ENCODE assay signal across 8 cellular contexts in genomic region chr11:47415949-47416472, GRCh38. TPM values are rescaled to one million over a fixed set of nuclear protein-coding genes. Genes with fewer than 3 reads are reported as not detected.
DNase-seq lines count a peak whose midpoint lies in the region; ATAC-seq and TF ChIP-seq lines count a peak whose summit lies in the region.

No MANE protein-coding gene starts in this region.

- H3K27ac ChIP-seq in IMR-90 (ENCODE audit: insufficient read depth, low read length) (peak overlapping the region; percentile 99), mesenchymal stem cell (ENCODE audit: low read length, poor library complexity, severe bottlenecking) (peak overlapping the region; percentile 94)

- H4K91ac ChIP-seq in IMR-90 (ENCODE audit: insufficient read depth, low read depth, low read length) (peak overlapping the region; percentile 91), mesenchymal stem cell (ENCODE audit: low read length) (peak overlapping the region; percentile 73)

- H4K8ac ChIP-seq in IMR-90 (ENCODE audit: low read depth in 2 of 2, low read length in 2 of 2) (peak overlapping the region; percentile 37 to 93; a peak in 3 of 4 replicates), mesenchymal stem cell (ENCODE audit: low read length) (peak overlapping the region; percentile 85)

- H3K18ac ChIP-seq in IMR-90 (ENCODE audit: low read depth, low read length) (peak overlapping the region; percentile 72), mesenchymal stem cell (ENCODE audit: low read depth in 1 of 2, low read length in 2 of 2) (peak overlapping the region; percentile 59 to 87)

- POLR2A ChIA-PET in IMR-90 (lab: Charles Lee; ENCODE audit: unreplicated experiment): interaction anchor here (0.6 kb wide), 1 partner anchor 11 kb away, joined by 3 read pairs; no protein-coding TSS in a partner anchor

- H2BK15ac ChIP-seq in IMR-90 (ENCODE audit: low read depth, low read length) (peak overlapping the region; percentile 60; the same call in 2 of the 3 replicates), mesenchymal stem cell (ENCODE audit: low read depth, poor library complexity, severe bottlenecking) (peak overlapping the region; percentile 45)

- no peak for TF ChIP-seq RAD21 in IMR-90 (IDR thresholded peaks at IDR 0.05; ENCODE audit: low read length)

- peaks cover 17% of the 10 kb centered on the region; the same call in 1 of the 2 replicates for H4K20me1 ChIP-seq in IMR-90 (ENCODE audit: insufficient read depth, low read length)

- H2BK120ac ChIP-seq in IMR-90 (ENCODE audit: low read depth, low read length): peak overlapping the region; percentile 93
- peak overlapping the region; percentile 39 for H2BK120ac ChIP-seq in mesenchymal stem cell (ENCODE audit: low read depth, low read length)

- TF ChIP-seq CTCF in IMR-90 (conservative IDR thresholded peaks at IDR 0.05; ENCODE audit: low read depth, low read length): no peak
- no peak for TF ChIP-seq CTCF in choroid plexus epithelial cell (conservative IDR thresholded peaks at IDR 0.05; ENCODE audit: low read depth, low read length)

- H3K9ac ChIP-seq in IMR-90 (ENCODE audit: low read depth, low read length): peak overlapping the region; percentile 57
- peak overlapping the region; percentile 70 for H3K9ac ChIP-seq in mesenchymal stem cell (ENCODE audit: low read length)

- 14% methylated on average over 1 of the region's 13 CpGs; no CpG with 5 or more reads in 1 of the 2 experiments for WGBS in IMR-90 (ENCODE audit: extremely low coverage in 2 of 2, insufficient read length in 1 of 2), 2 experiments
- WGBS in mesenchymal stem cell: 41% methylated on average over 6 of the region's 13 CpGs

- H2AK5ac ChIP-seq in IMR-90 (ENCODE audit: low read depth, low read length) (peak overlapping the region; percentile 99), mesenchymal stem cell (ENCODE audit: low read length, severe bottlenecking) (peak overlapping the region; percentile 91)

- H3K4me2 ChIP-seq in IMR-90 (ENCODE audit: low read depth, low read length) (peak overlapping the region; percentile 9; the same call in 1 of the 2 replicates), mesenchymal stem cell (ENCODE audit: low read length, poor library complexity, severe bottlenecking) (no peak overlapping the region)

- peak overlapping the region; percentile 70 for H3K56ac ChIP-seq in IMR-90 (ENCODE audit: extremely low read depth, insufficient read depth, low read length)

- H3K23ac ChIP-seq in IMR-90 (ENCODE audit: low read depth, low read length) (peak overlapping the region; percentile 82), mesenchymal stem cell (ENCODE audit: low read length in 2 of 2) (no peak overlapping the region)

- H3K9me3 ChIP-seq in IMR-90 (ENCODE audit: control insufficient read depth, insufficient read depth, low read length): no peaks in the 10 kb centered on the region
- H3K9me3 ChIP-seq in mesenchymal stem cell (ENCODE audit: control insufficient read depth, low read length): no peaks in the 10 kb centered on the region

- H2BK5ac ChIP-seq in IMR-90 (ENCODE audit: low read depth, low read length, poor library complexity, severe bottlenecking) (peak overlapping the region; percentile 99), mesenchymal stem cell (ENCODE audit: low read depth, low read length, poor library complexity, severe bottlenecking) (peak overlapping the region; percentile 85)

- peak overlapping the region; percentile 82 for H3K14ac ChIP-seq in IMR-90 (replicated peaks; ENCODE audit: low read depth, low read length)
- no peak overlapping the region for H3K14ac ChIP-seq in mesenchymal stem cell (ENCODE audit: low read length in 2 of 2)

- peak overlapping the region; percentile 85 for H2BK20ac ChIP-seq in IMR-90 (ENCODE audit: low read depth, low read length)

- H2AFZ ChIP-seq in IMR-90 (replicated peaks; ENCODE audit: low read length, poor library complexity) (peak overlapping the region; percentile 16), mesenchymal stem cell (ENCODE audit: low read depth, low read length) (no peak overlapping the region)

- H2AK9ac ChIP-seq in IMR-90 (replicated peaks; ENCODE audit: low read depth, low read length, poor library complexity): peak overlapping the region; percentile 93

- CTCF ChIA-PET in IMR-90 (lab: Yijun Ruan, JAX): interaction anchor here (0.6 to 0.9 kb wide), 2 partner anchors 42 to 202 kb away, joined by 3 read pairs; no protein-coding TSS in a partner anchor

- no peak for TF ChIP-seq POLR2A in IMR-90 (IDR thresholded peaks at IDR 0.05; ENCODE audit: low read depth, low read length)

- H3K27me3 ChIP-seq in IMR-90 (ENCODE audit: control insufficient read depth, insufficient read depth, low read length) (no peaks in the 10 kb centered on the region), mesenchymal stem cell (ENCODE audit: control insufficient read depth in 1 of 2, insufficient read depth in 1 of 2, low read length in 2 of 2) (no peaks in the 10 kb centered on the region)

- peaks cover 27 to 67% of the 10 kb centered on the region in 2 experiments; a peak in 3 of 4 replicates for H3K79me1 ChIP-seq in IMR-90 (ENCODE audit: low read depth in 1 of 2, low read length in 2 of 2)
- peaks cover 22% of the 10 kb centered on the region for H3K79me1 ChIP-seq in mesenchymal stem cell (replicated peaks; ENCODE audit: low read length, poor library complexity, severe bottlenecking)

- BruUV-seq in IMR-90 (replicated peaks; lab: Mats Ljungman, UMichigan): TSS peak; percentile 63

- peak overlapping the region; percentile 80 for H4K5ac ChIP-seq in IMR-90 (ENCODE audit: low read depth, low read length)

- peaks cover 42% of the 10 kb centered on the region for H3K4me1 ChIP-seq in IMR-90 (ENCODE audit: control insufficient read depth, insufficient read depth, low read length)
- peaks cover 41% of the 10 kb centered on the region for H3K4me1 ChIP-seq in mesenchymal stem cell (ENCODE audit: control insufficient read depth, insufficient read depth, low read depth, low read length)

- H2BK12ac ChIP-seq in mesenchymal stem cell (ENCODE audit: low read length in 2 of 2): peak overlapping the region; percentile 38 to 85

- ATAC-seq in IMR-90 (ENCODE audit: low read depth) (peak; percentile 80), HG02798 (IDR thresholded peaks at IDR 0.05; ENCODE audit: poor library complexity, unreplicated experiment) (no peak)

- DNase-seq in A172 (ENCODE audit: low spot score) (peak; percentile 97), IMR-90 (peak; percentile 96), choroid plexus epithelial cell (ENCODE audit: low read depth) (peak; percentile 95), mesenchymal stem cell (peak; percentile 90), ecto neural progenitor cell (ENCODE audit: low spot score) (no peak), NAMALWA (ENCODE audit: low spot score) (no peak), NCI-H2107 (lab: John Stamatoyannopoulos, UW) (no peak)

- H3K36me3 ChIP-seq in IMR-90 (ENCODE audit: control insufficient read depth, insufficient read depth, low read length) (peaks cover 74% of the 10 kb centered on the region), mesenchymal stem cell (ENCODE audit: control insufficient read depth in 1 of 2, insufficient read depth in 2 of 2, low read depth in 1 of 2, low read length in 2 of 2) (peaks cover 76 to 87% of the 10 kb centered on the region in 2 experiments)

- in situ Hi-C loops in IMR-90 (cut with MboI; ENCODE audit: low sequenced_read_pairs): no loop called here

- dilution Hi-C loops in IMR-90 (cut with HindIII; ENCODE audit: low sequenced_read_pairs, unreplicated experiment): no loop called here

- H3K4me3 ChIP-seq in IMR-90 (ENCODE audit: insufficient read depth, low read depth, low read length) (no peak overlapping the region), choroid plexus epithelial cell (ENCODE audit: low read depth, low read length) (no peak overlapping the region), mesenchymal stem cell (ENCODE audit: insufficient read depth in 1 of 2, low read depth in 1 of 2, low read length in 2 of 2) (no peak overlapping the region)

- H3K4ac ChIP-seq in IMR-90 (ENCODE audit: low read depth, low read length) (peak overlapping the region; percentile 94), mesenchymal stem cell (ENCODE audit: low read depth in 1 of 2, low read length in 2 of 2) (peak overlapping the region in 1 of 2 experiments; percentile 88)

- peaks cover 6% of the 10 kb centered on the region; the same call in 1 of the 2 replicates for H3K9me1 ChIP-seq in IMR-90 (ENCODE audit: insufficient read depth, low read length)

- intact Hi-C loops in IMR-90 (cut with micrococcal nuclease): no loop called here

TF ChIP-seq in IMR-90, 13 proteins besides CTCF, POLR2A, EP300 and RAD21 (continues in another document):
- TF ChIP-seq NFE2L2 (IDR thresholded peaks at IDR 0.05; ENCODE audit: low read depth, low read length) (no peak), RFX5 (IDR thresholded peaks at IDR 0.05; ENCODE audit: low read depth, low read length) (no peak), MAZ (IDR thresholded peaks at IDR 0.05; ENCODE audit: borderline replicate concordance, low read depth, low read length) (peak; percentile 93)

RNA-seq across cellular contexts. Expression of gene SLC39A13, which starts 7.6 kb away (rescaled TPM):
- total RNA-seq in A172 (2014; rRNA removed; shearing (Covaris generic)): 103 and 108 TPM in 2 replicates
- total RNA-seq in IMR-90 (2012; rRNA removed): 29.2 and 32.4 TPM in 2 replicates
- polyA plus RNA-seq in IMR-90 (2012; rRNA removed): 144 and 164 TPM in 2 replicates
- polyA plus RNA-seq in IMR-90 (2012; cell fraction: cytosol; rRNA removed): 96.1 and 190 TPM in 2 replicates
- 451 and 1,131 TPM in 2 replicates for polyA plus RNA-seq in IMR-90 (2012; cell fraction: nucleus; rRNA removed; ENCODE audit: low replicate concordance)
- polyA plus RNA-seq in mesenchymal stem cell (2013, experiment 1 of 2): 89.2 TPM
- polyA plus RNA-seq in mesenchymal stem cell (2013, experiment 2 of 2): 88.7 TPM

RNA-seq across cellular contexts. Expression of gene PSMC3, which starts 10.2 kb away (rescaled TPM):
- 435 and 665 TPM in 2 replicates for total RNA-seq in A172 (2014; rRNA removed; shearing (Covaris generic))
- total RNA-seq in IMR-90 (2012; rRNA removed): 238 and 484 TPM in 2 replicates
- 253 TPM in 2 replicates for polyA plus RNA-seq in IMR-90 (2012; rRNA removed)
- 146 and 163 TPM in 2 replicates for polyA plus RNA-seq in IMR-90 (2012; cell fraction: cytosol; rRNA removed)
- 79.5 and 128 TPM in 2 replicates for polyA plus RNA-seq in IMR-90 (2012; cell fraction: nucleus; rRNA removed; ENCODE audit: low replicate concordance)
- polyA plus RNA-seq in mesenchymal stem cell (2013, experiment 1 of 2): 95.6 TPM
- polyA plus RNA-seq in mesenchymal stem cell (2013, experiment 2 of 2): 95.8 TPM

RNA-seq across cellular contexts. Expression of gene RAPSN, which starts 32.9 kb away (rescaled TPM):
- total RNA-seq in A172 (2014; rRNA removed; shearing (Covaris generic)): not detected in 2 replicates
- not detected in 2 replicates for total RNA-seq in IMR-90 (2012; rRNA removed)
- 0.03 and 0.09 TPM in 2 replicates for polyA plus RNA-seq in IMR-90 (2012; rRNA removed)
- 0.03 and 0.08 TPM in 2 replicates for polyA plus RNA-seq in IMR-90 (2012; cell fraction: cytosol; rRNA removed)
- polyA plus RNA-seq in IMR-90 (2012; cell fraction: nucleus; rRNA removed; ENCODE audit: low replicate concordance): 0.19 and 0.51 TPM in 2 replicates
- polyA plus RNA-seq in mesenchymal stem cell (2013, experiment 1 of 2): 0.32 TPM
- 0.16 TPM for polyA plus RNA-seq in mesenchymal stem cell (2013, experiment 2 of 2)

RNA-seq across cellular contexts. Expression of gene SPI1, which starts 37.7 kb away (rescaled TPM):
- 0.10 TPM in 1 of 2 replicates, not detected in the other for total RNA-seq in A172 (2014; rRNA removed; shearing (Covaris generic))
- not detected in 2 replicates for total RNA-seq in IMR-90 (2012; rRNA removed)
- not detected in 2 replicates for polyA plus RNA-seq in IMR-90 (2012; rRNA removed)
- polyA plus RNA-seq in IMR-90 (2012; cell fraction: cytosol; rRNA removed): 0.03 TPM in 1 of 2 replicates, not detected in the other
- polyA plus RNA-seq in IMR-90 (2012; cell fraction: nucleus; rRNA removed; ENCODE audit: low replicate concordance): not detected in 2 replicates
- polyA plus RNA-seq in mesenchymal stem cell (2013, experiment 1 of 2): not detected
- not detected for polyA plus RNA-seq in mesenchymal stem cell (2013, experiment 2 of 2)

Comparison
In these comparisons a context has a peak if more than half of its experiments do, and no peak if none do; other contexts are left out.
1. DNase-seq: peak in A172 (single experiment), IMR-90 (single experiment), choroid plexus epithelial cell (single experiment) and mesenchymal stem cell (single experiment); none in ecto neural progenitor cell (single experiment), NAMALWA (single experiment) and NCI-H2107 (single experiment).